In the genomic region with DNA sequence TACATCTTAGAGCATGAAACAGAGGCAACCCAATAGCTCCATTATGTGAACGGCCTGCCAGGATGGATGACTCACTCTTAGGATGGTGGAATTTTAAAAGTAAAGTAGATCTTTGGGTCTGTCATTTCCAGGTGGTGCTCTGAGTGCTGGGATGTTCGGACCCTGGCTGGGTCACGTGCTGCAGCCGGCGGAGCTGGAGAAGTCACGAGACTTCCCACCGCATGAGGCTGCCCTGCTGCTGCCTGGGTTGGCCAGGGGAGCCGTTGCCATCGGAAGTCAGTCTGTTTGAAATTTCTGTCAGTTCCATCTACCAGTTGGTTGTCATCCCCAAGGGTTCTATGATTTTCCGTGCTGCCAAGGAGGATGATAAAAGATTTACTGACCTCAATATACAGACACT, we compare ENCODE assay signal across 18 cellular contexts.
A peak's percentile ranks its signal among the peaks of the same experiment; 100 is the strongest.
DNase-seq lines count a peak whose midpoint lies in the region; ATAC-seq, FAIRE-seq and TF ChIP-seq lines count a peak whose summit lies in the region.
"Had no signal": no experiment of that assay in that cellular context is flagged by ENCODE, and none has a peak within 500 bp of the region (broad histone marks: within the 10 kb centered on the region; RNA-seq: fewer than 3 reads in every experiment).

No MANE protein-coding gene starts in this region.

- no peak for TF ChIP-seq EP300 in HepG2 (IDR thresholded peaks at IDR 0.05; ENCODE audit: low read depth in 2 of 2, low read length in 2 of 2)
- no peak for TF ChIP-seq EP300 in HepG2 (CRISPR knock-in tag; IDR thresholded peaks at IDR 0.05; ENCODE audit: borderline replicate concordance)
- TF ChIP-seq EP300 in esophagus muscularis mucosa (IDR thresholded peaks at IDR 0.05) = no peak

- CTCF ChIA-PET in HepG2 (lab: Yijun Ruan, JAX; ENCODE audit: low intra/inter-chr PET ratio, low total read pairs) = no interaction called here
- CTCF ChIA-PET in PC-3 (lab: Charles Lee) = no interaction called here

- ATAC-seq in HepG2 (no peak), right lobe of liver (no peak), PC-3 (no peak), sciatic nerve (no peak), HG03460 (IDR thresholded peaks at IDR 0.05; ENCODE audit: unreplicated experiment) (no peak), HG03175 (IDR thresholded peaks at IDR 0.05; ENCODE audit: unreplicated experiment) (no peak)
- ATAC-seq: GM12878 had no signal

- no peak for FAIRE-seq in HepG2 (lab: Jason Lieb, UNC)
- FAIRE-seq: GM12878, H1 had no signal

- no peak for DNase-seq in HepG2 (ENCODE audit: low spot score)
- DNase-seq in right lobe of liver = no peak
- DNase-seq in PC-3 = peak; percentile 4
- peak; percentile 80 for DNase-seq in esophagus muscularis mucosa (ENCODE audit: extremely low spot score)
- DNase-seq in NCI-H187 treated with DMSO at 0.1 percent for 48 hours (lab: John Stamatoyannopoulos, UW) = no peak
- DNase-seq in sciatic nerve (ENCODE audit: low spot score) = no peak
- DNase-seq: ACHN; Calu3; CD4-positive, CD25-positive, alpha-beta regulatory T cell; DMS 273 treated with DMSO at 0.1 percent for 48 hours; HCEC 1CT; HFFc6 had no signal

- TF ChIP-seq CTCF in HepG2 (CRISPR knock-in tag; IDR thresholded peaks at IDR 0.05) (no peak), right lobe of liver (IDR thresholded peaks at IDR 0.05) (no peak), PC-3 (conservative IDR thresholded peaks at IDR 0.05; ENCODE audit: low read depth, low read length) (no peak), esophagus muscularis mucosa (IDR thresholded peaks at IDR 0.05) (no peak)

- no peak for TF ChIP-seq RAD21 in HepG2 (CRISPR knock-in tag; IDR thresholded peaks at IDR 0.05)

- no peaks in the 10 kb centered on the region for H3F3A ChIP-seq in PC-3 (ENCODE audit: low read length, unreplicated experiment)

- H3K27ac ChIP-seq in HepG2 (ENCODE audit: extremely low read length, insufficient read depth, low read length) = no peak overlapping the region
- H3K27ac ChIP-seq in right lobe of liver = no peak overlapping the region
- H3K27ac ChIP-seq in PC-3 (ENCODE audit: low read length) = no peak overlapping the region
- no peak overlapping the region for H3K27ac ChIP-seq in esophagus muscularis mucosa (replicated peaks in 1 of 4)
- H3K27ac ChIP-seq: 22Rv1; BLaER1 treated with 17β-estradiol and CSF1 and Interleukin-3, amounts not matched to agents 10 nM and 100 nM had no signal

- BruUV-seq in HepG2 (replicated peaks; lab: Mats Ljungman, UMichigan) (no TSS peak), PC-3 (replicated peaks; lab: Mats Ljungman, UMichigan) (no TSS peak)

- H3K4me2 ChIP-seq in HepG2 (ENCODE audit: low read depth, low read length) (no peak overlapping the region), PC-3 (ENCODE audit: low read length) (no peak overlapping the region)
- H3K4me2 ChIP-seq: BLaER1 treated with 17β-estradiol and CSF1 and Interleukin-3, amounts not matched to agents 10 nM and 100 nM had no signal

- no peak for TF ChIP-seq POLR2A in HepG2 (IDR thresholded peaks at IDR 0.05; ENCODE audit: insufficient read depth in 1 of 2, low read depth in 2 of 2, low read length in 2 of 2)
- TF ChIP-seq POLR2A in right lobe of liver (IDR thresholded peaks at IDR 0.05) = no peak
- no peak for TF ChIP-seq POLR2A in esophagus muscularis mucosa (IDR thresholded peaks at IDR 0.05; ENCODE audit: low read depth)

- H3K4me1 ChIP-seq in HepG2 (ENCODE audit: insufficient read depth, low read length) (peaks cover 12% of the 10 kb centered on the region), right lobe of liver (no peaks in the 10 kb centered on the region), PC-3 (ENCODE audit: insufficient read depth, low read length) (peaks cover 7% of the 10 kb centered on the region; the same call in 1 of the 2 replicates), esophagus muscularis mucosa (peaks cover 0 to 2% (median under 1%) of the 10 kb centered on the region in 4 donors)

- H3K79me2 ChIP-seq in HepG2 (ENCODE audit: insufficient read depth, low read length) = no peaks in the 10 kb centered on the region
- H3K79me2 ChIP-seq in PC-3 (ENCODE audit: low read length) = no peaks in the 10 kb centered on the region

- peaks cover 25% of the 10 kb centered on the region for H3K9me3 ChIP-seq in HepG2 (ENCODE audit: low read length)
- no peaks in the 10 kb centered on the region for H3K9me3 ChIP-seq in right lobe of liver
- 0 out of 2 replicates have a peak, but pooled peaks cover 4% of the 10 kb centered on the region for H3K9me3 ChIP-seq in PC-3 (ENCODE audit: low read length)
- H3K9me3 ChIP-seq in esophagus muscularis mucosa = peaks cover 0 to 5% (median 0%) of the 10 kb centered on the region in 4 donors

- H3K4me3 ChIP-seq in HepG2 (replicated peaks in 1 of 3; ENCODE audit: insufficient read depth in 1 of 3, low read depth in 2 of 3, low read length in 3 of 3) (no peak overlapping the region), right lobe of liver (no peak overlapping the region), PC-3 (ENCODE audit: low read length) (no peak overlapping the region), esophagus muscularis mucosa (no peak overlapping the region)
- H3K4me3 ChIP-seq: BLaER1 treated with 17β-estradiol and CSF1 and Interleukin-3, amounts not matched to agents 10 nM and 100 nM; GM12878 had no signal

- POLR2A ChIA-PET in HepG2 (lab: Yijun Ruan, JAX) = no interaction called here
- POLR2A ChIA-PET in PC-3 (lab: Charles Lee; ENCODE audit: unreplicated experiment) = interaction anchor here (0.5 kb wide), 1 partner anchor 27 kb away, joined by 3 read pairs; no protein-coding TSS in a partner anchor

- H3K36me3 ChIP-seq in HepG2 (replicated peaks in 1 of 2; ENCODE audit: control insufficient read depth in 1 of 2, insufficient read depth in 2 of 2, low read length in 2 of 2) (no peaks in the 10 kb centered on the region), right lobe of liver (no peaks in the 10 kb centered on the region), PC-3 (ENCODE audit: low read depth, low read length) (no peaks in the 10 kb centered on the region), esophagus muscularis mucosa (no peaks in the 10 kb centered on the region)

- H2AFZ ChIP-seq in HepG2 (ENCODE audit: low read length) (no peak overlapping the region), PC-3 (ENCODE audit: low read length) (no peak overlapping the region)

- no peak overlapping the region for H3K9ac ChIP-seq in HepG2 (ENCODE audit: insufficient read depth, low read depth, low read length)
- H3K9ac ChIP-seq in PC-3 (ENCODE audit: low read length) = no peak overlapping the region
- H3K9ac ChIP-seq: BLaER1 treated with 17β-estradiol and CSF1 and Interleukin-3, amounts not matched to agents 10 nM and 100 nM had no signal

- H3K27me3 ChIP-seq in HepG2 (ENCODE audit: control insufficient read depth in 1 of 2, insufficient read depth in 2 of 2, low read length in 2 of 2) (peaks cover 1 to 45% of the 10 kb centered on the region in 2 experiments; a peak in 4 of 5 replicates), right lobe of liver (no peaks in the 10 kb centered on the region), PC-3 (ENCODE audit: low read length) (no peaks in the 10 kb centered on the region), esophagus muscularis mucosa (peaks cover 0 to 9% (median 0%) of the 10 kb centered on the region in 4 donors)
- H3K27me3 ChIP-seq: BLaER1 treated with 17β-estradiol and CSF1 and Interleukin-3, amounts not matched to agents 10 nM and 100 nM had no signal

- no peaks in the 10 kb centered on the region for H4K20me1 ChIP-seq in HepG2 (ENCODE audit: insufficient read depth, low read length)
- no peaks in the 10 kb centered on the region for H4K20me1 ChIP-seq in PC-3 (ENCODE audit: low read length)
- H4K20me1 ChIP-seq: BLaER1 treated with 17β-estradiol and CSF1 and Interleukin-3, amounts not matched to agents 10 nM and 100 nM had no signal

- in situ Hi-C loops in HepG2 (cut with HindIII; ENCODE audit: extremely low pct_ligation_motif_present, low pct_unique_long_range_greater_than_20kb) = no loop called here

- intact Hi-C loops in HepG2 (cut with micrococcal nuclease; ENCODE audit: unreplicated experiment) = no loop called here
- intact Hi-C loops in right lobe of liver (cut with DNase I) = no loop called here
- intact Hi-C loops in PC-3 (cut with micrococcal nuclease) = no loop called here
- intact Hi-C loops in esophagus muscularis mucosa (cut with DNase I) = no loop called here
- intact Hi-C loops in sciatic nerve (cut with DNase I) = no loop called here

- no peaks in the 10 kb centered on the region for H3K9me2 ChIP-seq in PC-3 (replicated peaks; ENCODE audit: low read length)

- 45% methylated on average over 10 of the region's 10 CpGs for WGBS in HepG2 (ENCODE audit: low lambda C conversion rate)
- WGBS in right lobe of liver (ENCODE audit: insufficient coverage, low coverage, low lambda C conversion rate, missing lambda C conversion rate) = 66% methylated on average over 6 of the region's 10 CpGs
- WGBS in esophagus muscularis mucosa = 75% methylated on average over 10 of the region's 10 CpGs

TF ChIP-seq in HepG2, 621 proteins besides CTCF, POLR2A, EP300 and RAD21 (continues in another document):
- TF ChIP-seq ZNF607 (CRISPR knock-in tag; IDR thresholded peaks at IDR 0.05; ENCODE audit: borderline replicate concordance) = no peak
- TF ChIP-seq ZNF136 (CRISPR knock-in tag; IDR thresholded peaks at IDR 0.05; ENCODE audit: low read depth) = no peak
- TF ChIP-seq, protein P1, sequence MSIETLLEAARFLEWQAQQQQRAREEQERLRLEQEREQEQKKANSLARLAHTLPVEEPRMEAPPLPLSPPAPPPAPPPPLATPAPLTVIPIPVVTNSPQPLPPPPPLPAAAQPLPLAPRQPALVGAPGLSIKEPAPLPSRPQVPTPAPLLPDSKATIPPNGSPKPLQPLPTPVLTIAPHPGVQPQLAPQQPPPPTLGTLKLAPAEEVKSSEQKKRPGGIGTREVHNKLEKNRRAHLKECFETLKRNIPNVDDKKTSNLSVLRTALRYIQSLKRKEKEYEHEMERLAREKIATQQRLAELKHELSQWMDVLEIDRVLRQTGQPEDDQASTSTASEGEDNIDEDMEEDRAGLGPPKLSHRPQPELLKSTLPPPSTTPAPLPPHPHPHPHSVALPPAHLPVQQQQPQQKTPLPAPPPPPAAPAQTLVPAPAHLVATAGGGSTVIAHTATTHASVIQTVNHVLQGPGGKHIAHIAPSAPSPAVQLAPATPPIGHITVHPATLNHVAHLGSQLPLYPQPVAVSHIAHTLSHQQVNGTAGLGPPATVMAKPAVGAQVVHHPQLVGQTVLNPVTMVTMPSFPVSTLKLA (IDR thresholded peaks at IDR 0.05) = peak; percentile 74
- TF ChIP-seq FOXA1 (IDR thresholded peaks at IDR 0.05) = no peak
- TF ChIP-seq FOXA1 (CRISPR knock-in tag; IDR thresholded peaks at IDR 0.05) = no peak

Comparison
In these comparisons a context has a peak if more than half of its experiments do, and no peak if none do; other contexts are left out.
1. DNase-seq: peak in PC-3 (single experiment) and esophagus muscularis mucosa (single experiment); none in HepG2 (single experiment), right lobe of liver (0 of 3), NCI-H187 treated with DMSO at 0.1 percent for 48 hours (single experiment) and sciatic nerve (single experiment).